In the genomic region with DNA sequence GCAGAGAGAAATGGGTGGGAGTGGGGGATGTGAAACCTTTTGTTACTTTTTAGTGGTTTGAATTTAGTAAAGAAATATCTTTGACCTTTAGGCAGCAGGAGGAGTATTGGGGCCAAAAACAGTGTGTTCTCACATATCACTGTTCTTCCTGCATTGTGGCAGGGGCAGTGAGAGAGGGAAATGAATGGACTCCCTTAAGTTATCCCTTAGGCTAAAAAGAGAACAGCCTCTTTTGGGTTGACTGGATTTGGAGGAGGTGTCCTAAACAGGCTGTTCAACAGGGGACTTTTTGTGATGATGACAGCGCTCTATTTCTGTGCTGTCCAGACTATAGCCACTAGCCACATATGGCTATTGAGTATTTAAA, we compare ENCODE assay signal across 2 cellular contexts.
TF ChIP-seq lines count a peak whose summit lies in the region.

No MANE protein-coding gene starts in this region.

TF ChIP-seq in GM12891, 5 proteins besides CTCF, POLR2A, EP300 and RAD21:
- TF ChIP-seq PAX5 (IDR thresholded peaks at IDR 0.05; ENCODE audit: insufficient read depth, low read length, severe bottlenecking) (no peak), POLR2AphosphoS5 (IDR thresholded peaks at IDR 0.05; ENCODE audit: low read depth, low read length) (no peak), TAF1 (IDR thresholded peaks at IDR 0.05; ENCODE audit: low read depth, low read length) (no peak), SPI1 (IDR thresholded peaks at IDR 0.05; ENCODE audit: low read depth, low read length) (peak; percentile 31; the same call in 1 of the 2 replicates), POU2F2 (IDR thresholded peaks at IDR 0.05; ENCODE audit: low read depth, low read length) (no peak)

TF ChIP-seq in GM12878, 131 proteins besides CTCF, POLR2A, EP300 and RAD21:
- TF ChIP-seq IKZF1 (conservative IDR thresholded peaks at IDR 0.05) (peak; percentile 72), DPF2 (IDR thresholded peaks at IDR 0.05) (peak; percentile 55; the same call in 1 of the 2 replicates), NFIC (IDR thresholded peaks at IDR 0.05; ENCODE audit: low read depth, low read length) (0 out of 2 replicates have a peak, but pooled peaks have one; percentile 41), NBN (IDR thresholded peaks at IDR 0.05) (0 out of 2 replicates have a peak, but pooled peaks have one; percentile 35), ZNF207 (IDR thresholded peaks at IDR 0.05; ENCODE audit: borderline replicate concordance) (no peak), IKZF2 (IDR thresholded peaks at IDR 0.05) (peak; percentile 28 to 64; a peak in 3 of 4 replicates), ATF7 (IDR thresholded peaks at IDR 0.05; ENCODE audit: low read depth) (0 out of 2 replicates have a peak, but pooled peaks have one; percentile 22), RUNX3 (IDR thresholded peaks at IDR 0.05; ENCODE audit: low read length) (peak; percentile 48; the same call in 1 of the 2 replicates), CREB1 (IDR thresholded peaks at IDR 0.05; ENCODE audit: low read depth) (no peak), MTA3 (IDR thresholded peaks at IDR 0.05; ENCODE audit: borderline replicate concordance, low read length) (0 out of 2 replicates have a peak, but pooled peaks have one; percentile 27), JUNB (IDR thresholded peaks at IDR 0.05) (peak; percentile 29; the same call in 1 of the 2 replicates), EED (IDR thresholded peaks at IDR 0.05; ENCODE audit: low read depth) (peak; percentile 68), IRF4 (IDR thresholded peaks at IDR 0.05; ENCODE audit: low read depth, low read length) (peak; percentile 24; the same call in 1 of the 2 replicates), NR2F1 (conservative IDR thresholded peaks at IDR 0.05) (peak; percentile 78), BCL3 (IDR thresholded peaks at IDR 0.05; ENCODE audit: borderline replicate concordance, insufficient read depth, low read depth, low read length, poor library complexity, severe bottlenecking) (peak; percentile 4)
- TF ChIP-seq, protein P1, sequence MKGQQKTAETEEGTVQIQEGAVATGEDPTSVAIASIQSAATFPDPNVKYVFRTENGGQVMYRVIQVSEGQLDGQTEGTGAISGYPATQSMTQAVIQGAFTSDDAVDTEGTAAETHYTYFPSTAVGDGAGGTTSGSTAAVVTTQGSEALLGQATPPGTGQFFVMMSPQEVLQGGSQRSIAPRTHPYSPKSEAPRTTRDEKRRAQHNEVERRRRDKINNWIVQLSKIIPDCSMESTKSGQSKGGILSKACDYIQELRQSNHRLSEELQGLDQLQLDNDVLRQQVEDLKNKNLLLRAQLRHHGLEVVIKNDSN (IDR thresholded peaks at IDR 0.05; ENCODE audit: borderline replicate concordance, extremely low read length, insufficient read depth, low read depth, low read length), result no peak
- TF ChIP-seq, protein P2, sequence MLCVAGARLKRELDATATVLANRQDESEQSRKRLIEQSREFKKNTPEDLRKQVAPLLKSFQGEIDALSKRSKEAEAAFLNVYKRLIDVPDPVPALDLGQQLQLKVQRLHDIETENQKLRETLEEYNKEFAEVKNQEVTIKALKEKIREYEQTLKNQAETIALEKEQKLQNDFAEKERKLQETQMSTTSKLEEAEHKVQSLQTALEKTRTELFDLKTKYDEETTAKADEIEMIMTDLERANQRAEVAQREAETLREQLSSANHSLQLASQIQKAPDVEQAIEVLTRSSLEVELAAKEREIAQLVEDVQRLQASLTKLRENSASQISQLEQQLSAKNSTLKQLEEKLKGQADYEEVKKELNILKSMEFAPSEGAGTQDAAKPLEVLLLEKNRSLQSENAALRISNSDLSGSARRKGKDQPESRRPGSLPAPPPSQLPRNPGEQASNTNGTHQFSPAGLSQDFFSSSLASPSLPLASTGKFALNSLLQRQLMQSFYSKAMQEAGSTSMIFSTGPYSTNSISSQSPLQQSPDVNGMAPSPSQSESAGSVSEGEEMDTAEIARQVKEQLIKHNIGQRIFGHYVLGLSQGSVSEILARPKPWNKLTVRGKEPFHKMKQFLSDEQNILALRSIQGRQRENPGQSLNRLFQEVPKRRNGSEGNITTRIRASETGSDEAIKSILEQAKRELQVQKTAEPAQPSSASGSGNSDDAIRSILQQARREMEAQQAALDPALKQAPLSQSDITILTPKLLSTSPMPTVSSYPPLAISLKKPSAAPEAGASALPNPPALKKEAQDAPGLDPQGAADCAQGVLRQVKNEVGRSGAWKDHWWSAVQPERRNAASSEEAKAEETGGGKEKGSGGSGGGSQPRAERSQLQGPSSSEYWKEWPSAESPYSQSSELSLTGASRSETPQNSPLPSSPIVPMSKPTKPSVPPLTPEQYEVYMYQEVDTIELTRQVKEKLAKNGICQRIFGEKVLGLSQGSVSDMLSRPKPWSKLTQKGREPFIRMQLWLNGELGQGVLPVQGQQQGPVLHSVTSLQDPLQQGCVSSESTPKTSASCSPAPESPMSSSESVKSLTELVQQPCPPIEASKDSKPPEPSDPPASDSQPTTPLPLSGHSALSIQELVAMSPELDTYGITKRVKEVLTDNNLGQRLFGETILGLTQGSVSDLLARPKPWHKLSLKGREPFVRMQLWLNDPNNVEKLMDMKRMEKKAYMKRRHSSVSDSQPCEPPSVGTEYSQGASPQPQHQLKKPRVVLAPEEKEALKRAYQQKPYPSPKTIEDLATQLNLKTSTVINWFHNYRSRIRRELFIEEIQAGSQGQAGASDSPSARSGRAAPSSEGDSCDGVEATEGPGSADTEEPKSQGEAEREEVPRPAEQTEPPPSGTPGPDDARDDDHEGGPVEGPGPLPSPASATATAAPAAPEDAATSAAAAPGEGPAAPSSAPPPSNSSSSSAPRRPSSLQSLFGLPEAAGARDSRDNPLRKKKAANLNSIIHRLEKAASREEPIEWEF (IDR thresholded peaks at IDR 0.05; ENCODE audit: insufficient replicate concordance, low read depth, low read length), result no peak
- TF ChIP-seq, protein P3, sequence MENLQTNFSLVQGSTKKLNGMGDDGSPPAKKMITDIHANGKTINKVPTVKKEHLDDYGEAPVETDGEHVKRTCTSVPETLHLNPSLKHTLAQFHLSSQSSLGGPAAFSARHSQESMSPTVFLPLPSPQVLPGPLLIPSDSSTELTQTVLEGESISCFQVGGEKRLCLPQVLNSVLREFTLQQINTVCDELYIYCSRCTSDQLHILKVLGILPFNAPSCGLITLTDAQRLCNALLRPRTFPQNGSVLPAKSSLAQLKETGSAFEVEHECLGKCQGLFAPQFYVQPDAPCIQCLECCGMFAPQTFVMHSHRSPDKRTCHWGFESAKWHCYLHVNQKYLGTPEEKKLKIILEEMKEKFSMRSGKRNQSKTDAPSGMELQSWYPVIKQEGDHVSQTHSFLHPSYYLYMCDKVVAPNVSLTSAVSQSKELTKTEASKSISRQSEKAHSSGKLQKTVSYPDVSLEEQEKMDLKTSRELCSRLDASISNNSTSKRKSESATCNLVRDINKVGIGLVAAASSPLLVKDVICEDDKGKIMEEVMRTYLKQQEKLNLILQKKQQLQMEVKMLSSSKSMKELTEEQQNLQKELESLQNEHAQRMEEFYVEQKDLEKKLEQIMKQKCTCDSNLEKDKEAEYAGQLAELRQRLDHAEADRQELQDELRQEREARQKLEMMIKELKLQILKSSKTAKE (IDR thresholded peaks at IDR 0.05; ENCODE audit: low read depth, poor library complexity, severe bottlenecking), result peak; percentile 27
